ENCODE assay signal across 22 cellular contexts in genomic region chr18:65762556-65762955, GRCh38. TPM values are rescaled to one million over a fixed set of nuclear protein-coding genes. Genes with fewer than 3 reads are reported as not detected.
DNase-seq lines count a peak whose midpoint lies in the region; ATAC-seq and TF ChIP-seq lines count a peak whose summit lies in the region.
"Had no signal": no experiment of that assay in that cellular context is flagged by ENCODE, and none has a peak within 500 bp of the region (broad histone marks: within the 10 kb centered on the region; RNA-seq: fewer than 3 reads in every experiment).

No MANE protein-coding gene starts in this region.

- TF ChIP-seq CTCF in mesothelial cell of epicardium (IDR thresholded peaks at IDR 0.05; ENCODE audit: unreplicated experiment) = no peak

- H3K27ac Mint-ChIP-seq in mesothelial cell of epicardium = no peak overlapping the region
- H3K27ac Mint-ChIP-seq: B cell, HFFc6, T-helper 17 cell had no signal

- no peak for ATAC-seq in HG03097 (IDR thresholded peaks at IDR 0.05; ENCODE audit: low FRiP score, unreplicated experiment)
- ATAC-seq: Panc1, T-helper 17 cell had no signal

- H3K36me3 Mint-ChIP-seq in mesothelial cell of epicardium = no peaks in the 10 kb centered on the region

- H3K4me3 Mint-ChIP-seq in mesothelial cell of epicardium = no peak overlapping the region
- H3K4me3 Mint-ChIP-seq: B cell, HFFc6, T-helper 17 cell had no signal

- H3K9me3 Mint-ChIP-seq in mesothelial cell of epicardium = no peaks in the 10 kb centered on the region

- peak; percentile 44 for DNase-seq in NCI-H748 (lab: John Stamatoyannopoulos, UW; ENCODE audit: unreplicated experiment)
- DNase-seq in NCI-H748 treated with DMSO at 0.1 percent for 48 hours (lab: John Stamatoyannopoulos, UW) = no peak
- DNase-seq in NCI-H69 (lab: John Stamatoyannopoulos, UW) = peak; percentile 92
- peak; percentile 78 for DNase-seq in islet precursor cell
- DNase-seq in mesothelial cell of epicardium (ENCODE audit: low spot score in 2 of 2, unreplicated experiment in 2 of 2) = no peak
- no peak for DNase-seq in activated CD4-positive, CD25-positive, alpha-beta regulatory T cell treated with anti-CD3 and anti-CD28 coated beads, Interleukin-2, amount 50 U/mL, for 72 hours
- DNase-seq in NOMO-1 treated with dmso at 0.1 percent for 144 hours (lab: John Stamatoyannopoulos, UW; ENCODE audit: unreplicated experiment) = no peak
- DNase-seq: DMS153, EL, H7, HFFc6, IMR-90, Karpas-422, MM.1S, NCI-H1092, NCI-H1436 treated with DMSO at 0.1 percent for 48 hours, NCI-H510A treated with DMSO at 0.1 percent for 48 hours, T-helper 17 cell had no signal

- no peaks in the 10 kb centered on the region for H3K4me1 Mint-ChIP-seq in mesothelial cell of epicardium
- H3K4me1 Mint-ChIP-seq: B cell, T-helper 17 cell had no signal

- no peaks in the 10 kb centered on the region for H3K27me3 Mint-ChIP-seq in mesothelial cell of epicardium (ENCODE audit: low read depth)
- H3K27me3 Mint-ChIP-seq: B cell, T-helper 17 cell had no signal

RNA-seq across cellular contexts. Expression of gene CDH7, which starts 11.7 kb away (rescaled TPM):
- 0.75 to 1.1 TPM (median 0.94 TPM) in 3 replicates for total RNA-seq in mesothelial cell of epicardium
- total RNA-seq: B cell, HFFc6, IMR-90, SJSA1, T-helper 17 cell had no signal

Comparison
In these comparisons a context has a peak if more than half of its experiments do, and no peak if none do; other contexts are left out.
1. DNase-seq: peak in NCI-H748 (single experiment), NCI-H69 (single experiment) and islet precursor cell (single experiment); none in NCI-H748 treated with DMSO at 0.1 percent for 48 hours (single experiment), mesothelial cell of epicardium (0 of 2), activated CD4-positive, CD25-positive, alpha-beta regulatory T cell treated with anti-CD3 and anti-CD28 coated beads, Interleukin-2, amount 50 U/mL, for 72 hours (single experiment) and NOMO-1 treated with dmso at 0.1 percent for 144 hours (single experiment).